8 cellular contexts compared by ENCODE assay signal in genomic region chr15:63188247-63188936, GRCh38. TPM values are rescaled to one million over a fixed set of nuclear protein-coding genes. Genes with fewer than 3 reads are reported as not detected.
A peak's percentile ranks its signal among the peaks of the same experiment; 100 is the strongest.
DNase-seq lines count a peak whose midpoint lies in the region; ATAC-seq and TF ChIP-seq lines count a peak whose summit lies in the region.

No MANE protein-coding gene starts in this region.

- no peaks in the 10 kb centered on the region for H3K27me3 ChIP-seq in kidney epithelial cell (ENCODE audit: control insufficient read depth, insufficient read depth, low read length)
- H3K27me3 ChIP-seq in suprapubic skin, result no peaks in the 10 kb centered on the region

- H3K27me3 Mint-ChIP-seq in activated T-cell treated with anti-CD3 and anti-CD28 coated beads, Interleukin-2, amount 50 U/mL, for 24 hours, result no peaks in the 10 kb centered on the region
- H3K27me3 Mint-ChIP-seq in activated T-helper 17 cell treated with anti-CD3 and anti-CD28 coated beads, Interleukin-2, amount 50 U/mL, for 72 hours, result no peaks in the 10 kb centered on the region

- TF ChIP-seq CTCF in kidney epithelial cell (IDR thresholded peaks at IDR 0.05; ENCODE audit: insufficient read depth, low read length, poor library complexity, severe bottlenecking), result no peak
- TF ChIP-seq CTCF in suprapubic skin (IDR thresholded peaks at IDR 0.05), result no peak

- H3K36me3 Mint-ChIP-seq in activated T-cell treated with anti-CD3 and anti-CD28 coated beads, Interleukin-2, amount 50 U/mL, for 24 hours (ENCODE audit: low read depth), result peaks cover 34% of the 10 kb centered on the region
- peaks cover 43% of the 10 kb centered on the region for H3K36me3 Mint-ChIP-seq in activated T-helper 17 cell treated with anti-CD3 and anti-CD28 coated beads, Interleukin-2, amount 50 U/mL, for 72 hours (ENCODE audit: low read depth)

- no peak for DNase-seq in activated T-cell treated with anti-CD3 and anti-CD28 coated beads, Interleukin-2, amount 50 U/mL, for 24 hours
- DNase-seq in activated T-cell treated with anti-CD3 and anti-CD28 coated beads for 4 hours, result no peak
- no peak for DNase-seq in kidney epithelial cell (ENCODE audit: low read depth)
- no peak for DNase-seq in suprapubic skin (ENCODE audit: low spot score in 2 of 2)
- DNase-seq in SW 1271 (lab: John Stamatoyannopoulos, UW), result no peak
- no peak for DNase-seq in H4 (ENCODE audit: low spot score)

- peak overlapping the region; percentile 93 for H3K4me3 Mint-ChIP-seq in activated T-cell treated with anti-CD3 and anti-CD28 coated beads, Interleukin-2, amount 50 U/mL, for 24 hours
- H3K4me3 Mint-ChIP-seq in activated T-helper 17 cell treated with anti-CD3 and anti-CD28 coated beads, Interleukin-2, amount 50 U/mL, for 72 hours, result peak overlapping the region; percentile 92

- H3K9me3 Mint-ChIP-seq in activated T-cell treated with anti-CD3 and anti-CD28 coated beads, Interleukin-2, amount 50 U/mL, for 24 hours, result no peaks in the 10 kb centered on the region
- no peaks in the 10 kb centered on the region for H3K9me3 Mint-ChIP-seq in activated T-helper 17 cell treated with anti-CD3 and anti-CD28 coated beads, Interleukin-2, amount 50 U/mL, for 72 hours

- no peaks in the 10 kb centered on the region for H3K9me3 ChIP-seq in suprapubic skin

- no peak for TF ChIP-seq POLR2A in suprapubic skin (IDR thresholded peaks at IDR 0.05)

- H3K36me3 ChIP-seq in kidney epithelial cell (ENCODE audit: control insufficient read depth, insufficient read depth, low read length), result no peaks in the 10 kb centered on the region
- no peaks in the 10 kb centered on the region for H3K36me3 ChIP-seq in suprapubic skin

- H3K27ac ChIP-seq in suprapubic skin, result peak overlapping the region; percentile 25

- peaks cover 37% of the 10 kb centered on the region for H3K4me1 ChIP-seq in suprapubic skin

- ATAC-seq in activated T-helper 17 cell treated with anti-CD3 and anti-CD28 coated beads, Interleukin-2, amount 50 U/mL, for 72 hours (replicated peaks), result peak; percentile 28
- ATAC-seq in GM18873 (IDR thresholded peaks at IDR 0.05; ENCODE audit: low FRiP score, unreplicated experiment), result no peak

- peak overlapping the region; percentile 99 for H3K27ac Mint-ChIP-seq in activated T-cell treated with anti-CD3 and anti-CD28 coated beads, Interleukin-2, amount 50 U/mL, for 24 hours
- peak overlapping the region; percentile 90 for H3K27ac Mint-ChIP-seq in activated T-helper 17 cell treated with anti-CD3 and anti-CD28 coated beads, Interleukin-2, amount 50 U/mL, for 72 hours

- WGBS in suprapubic skin, result 44% methylated on average over 10 of the region's 10 CpGs

- TF ChIP-seq EP300 in suprapubic skin (IDR thresholded peaks at IDR 0.05), result no peak

- H3K4me1 Mint-ChIP-seq in activated T-cell treated with anti-CD3 and anti-CD28 coated beads, Interleukin-2, amount 50 U/mL, for 24 hours (ENCODE audit: low read depth), result peaks cover 44% of the 10 kb centered on the region
- peaks cover 27% of the 10 kb centered on the region for H3K4me1 Mint-ChIP-seq in activated T-helper 17 cell treated with anti-CD3 and anti-CD28 coated beads, Interleukin-2, amount 50 U/mL, for 72 hours

- H3K4me3 ChIP-seq in kidney epithelial cell (ENCODE audit: low read depth, low read length) (peak overlapping the region; percentile 43), suprapubic skin (peak overlapping the region; percentile 64)

RNA-seq across cellular contexts. Expression of gene RAB8B, which starts 1.0 kb away (rescaled TPM):
- 100 to 1,000 TPM in 1 of 2 donors, 10 to 100 TPM in 1; 68.1 to 185 TPM for total RNA-seq in activated T-helper 17 cell treated with anti-CD3 and anti-CD28 coated beads, Interleukin-2, amount 50 U/mL, for 72 hours
- total RNA-seq in kidney epithelial cell (21.5 and 28.9 TPM in 2 replicates), suprapubic skin (10 to 100 TPM; 11.0 to 12.9 (median 12.5) TPM)
- 21.4 and 35.4 TPM in 2 replicates for total RNA-seq in H4 (2014; rRNA removed; shearing (Covaris generic))

RNA-seq across cellular contexts. Expression of gene RPS27L, which starts 31.1 kb away (rescaled TPM):
- total RNA-seq in activated T-helper 17 cell treated with anti-CD3 and anti-CD28 coated beads, Interleukin-2, amount 50 U/mL, for 72 hours, result 100 to 1,000 TPM; 187 to 240 TPM
- total RNA-seq in kidney epithelial cell (150 and 186 TPM in 2 replicates), suprapubic skin (10 to 100 TPM; 47.8 to 94.9 (median 51.5) TPM)
- 73.3 and 148 TPM in 2 replicates for total RNA-seq in H4 (2014; rRNA removed; shearing (Covaris generic))
